Comparison of ENCODE assay signal across 7 cellular contexts in the genomic region with DNA sequence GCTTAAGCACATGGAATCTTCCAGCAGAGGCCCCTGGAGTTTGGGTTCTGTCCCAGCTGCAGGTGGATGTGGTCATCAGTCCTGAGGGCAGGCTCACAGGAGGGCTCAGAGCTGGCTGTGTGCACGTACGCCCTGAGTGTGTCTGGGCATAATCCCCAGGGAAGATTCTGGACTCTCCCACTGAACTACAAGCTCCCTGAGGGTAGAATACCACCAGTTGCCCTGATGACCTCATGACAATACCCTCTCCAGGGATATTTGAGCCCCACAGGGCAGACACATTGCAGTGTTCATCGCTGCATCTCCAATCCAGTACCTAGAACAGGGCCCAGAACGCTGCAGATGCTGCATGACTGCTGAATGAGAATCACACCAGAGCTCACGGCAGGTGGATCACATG.
"Had no signal": no experiment of that assay in that cellular context is flagged by ENCODE, and none has a peak within 500 bp of the region (broad histone marks: within the 10 kb centered on the region; RNA-seq: fewer than 3 reads in every experiment).

No MANE protein-coding gene starts in this region.

- ATAC-seq: HCT116 had no signal

- H2AFZ ChIP-seq: GM23248 had no signal

- H3K4me1 ChIP-seq: HAP-1 had no signal

- H3K4me3 ChIP-seq: GM23248, HAP-1 had no signal

- H3K27ac ChIP-seq: GM23248 had no signal

- H3K4me1 Mint-ChIP-seq: IgD-negative memory B cell had no signal

- H3K36me3 ChIP-seq: HAP-1 had no signal

- H3K27ac Mint-ChIP-seq: IgD-negative memory B cell had no signal

- DNase-seq: GM23248, GOT3, H7, KBM-7 had no signal

- H3K4me3 Mint-ChIP-seq: IgD-negative memory B cell had no signal

- H3K9ac ChIP-seq: GM23248 had no signal

- H3K9me3 Mint-ChIP-seq: IgD-negative memory B cell had no signal

- H3K9me3 ChIP-seq: HAP-1 had no signal

- H3K27me3 Mint-ChIP-seq: IgD-negative memory B cell had no signal
